In the genomic region with DNA sequence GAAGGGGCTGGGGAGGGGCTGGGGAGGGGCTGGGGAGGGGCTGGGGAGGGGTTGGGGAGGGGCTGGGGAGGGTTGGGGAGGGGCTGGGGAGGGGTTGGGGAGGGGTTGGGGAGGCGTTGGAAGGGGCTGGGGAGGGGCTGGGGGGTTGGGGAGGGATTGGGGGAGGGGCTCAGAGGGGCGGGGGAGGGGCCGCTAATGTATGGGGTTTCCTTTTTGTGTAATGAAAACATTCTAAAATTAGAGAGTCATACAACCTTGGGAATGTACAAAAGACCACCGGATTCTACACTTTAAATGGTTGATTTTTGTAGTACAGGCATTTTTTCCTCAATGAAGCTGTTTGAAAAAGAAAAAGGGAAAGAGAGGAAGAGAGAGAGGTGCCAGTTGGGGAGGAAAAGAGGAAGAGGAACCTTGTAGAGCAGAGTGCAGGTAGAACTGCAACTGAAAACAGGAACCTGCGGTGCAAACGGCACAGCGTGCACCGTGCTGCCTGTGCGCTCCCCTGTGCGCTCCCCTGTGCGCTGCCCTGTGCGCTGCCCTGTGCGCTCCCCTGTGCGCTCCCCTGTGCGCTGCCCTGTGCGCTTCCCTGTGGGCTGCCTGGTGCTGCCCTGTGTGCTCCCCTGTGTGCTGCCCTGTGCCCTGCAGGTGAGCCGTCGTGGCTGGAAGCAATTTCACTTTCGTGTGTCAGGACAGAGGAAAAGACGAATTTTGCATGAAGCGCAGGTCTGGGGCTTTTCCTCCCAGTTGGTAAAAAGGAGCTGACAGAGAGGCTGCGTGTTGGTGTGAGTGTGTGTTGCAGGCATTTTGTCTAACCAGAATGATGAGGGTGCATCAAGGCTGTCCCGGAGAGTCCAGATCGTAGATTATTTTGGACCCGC, we compare ENCODE assay signal across 9 cellular contexts. TPM values are rescaled to one million over a fixed set of nuclear protein-coding genes. Genes with fewer than 3 reads are reported as not detected.
DNase-seq lines count a peak whose midpoint lies in the region; ATAC-seq and TF ChIP-seq lines count a peak whose summit lies in the region.
"Had no signal": no experiment of that assay in that cellular context is flagged by ENCODE, and none has a peak within 500 bp of the region (broad histone marks: within the 10 kb centered on the region; RNA-seq: fewer than 3 reads in every experiment).

No MANE protein-coding gene starts in this region.

- ATAC-seq in HG03378 (IDR thresholded peaks at IDR 0.05; ENCODE audit: unreplicated experiment) (peak; percentile 76), HG02840 (IDR thresholded peaks at IDR 0.05; ENCODE audit: low FRiP score, unreplicated experiment) (no peak)

- no peaks in the 10 kb centered on the region for H3K9me3 Mint-ChIP-seq in activated CD4-positive, alpha-beta T cell treated with anti-CD3 and anti-CD28 coated beads, Interleukin-2, amount 10 ng/mL, durations not matched to agents 24 days and 14 days
- H3K9me3 Mint-ChIP-seq in activated T-helper 1 cell treated with anti-CD3 and anti-CD28 coated beads, Interleukin-12 subunit alpha, Interleukin-12 subunit beta, Interleukin-2, Interleukin-4 antibody, amounts not matched to agents 30 ng/mL and 10 ng/mL and 1 ng/mL, durations not matched to agents 14 hours and 24 hours and 36 hours, result peaks cover 3% of the 10 kb centered on the region

- peaks cover 2% of the 10 kb centered on the region for H3K4me1 ChIP-seq in osteoblast (ENCODE audit: insufficient read depth, low read length)

- H3K27me3 Mint-ChIP-seq in activated CD4-positive, alpha-beta T cell treated with anti-CD3 and anti-CD28 coated beads, Interleukin-2, amount 10 ng/mL, durations not matched to agents 24 days and 14 days, result peaks cover 27% of the 10 kb centered on the region
- H3K27me3 Mint-ChIP-seq in activated T-helper 1 cell treated with anti-CD3 and anti-CD28 coated beads, Interleukin-12 subunit alpha, Interleukin-12 subunit beta, Interleukin-2, Interleukin-4 antibody, amounts not matched to agents 30 ng/mL and 10 ng/mL and 1 ng/mL, durations not matched to agents 14 hours and 24 hours and 36 hours (ENCODE audit: insufficient read depth), result peaks cover 26% of the 10 kb centered on the region

- intact Hi-C loops in activated CD4-positive, alpha-beta T cell treated with anti-CD3 and anti-CD28 coated beads, Interleukin-2, amount 10 ng/mL, durations not matched to agents 24 days and 14 days (cut with micrococcal nuclease), result no loop called here
- intact Hi-C loops in activated T-helper 1 cell treated with anti-CD3 and anti-CD28 coated beads, Interleukin-12 subunit alpha, Interleukin-12 subunit beta, Interleukin-2, Interleukin-4 antibody, amounts not matched to agents 30 ng/mL and 10 ng/mL and 1 ng/mL, durations not matched to agents 14 hours and 24 hours and 36 hours (cut with micrococcal nuclease), result loop anchor here (5.0 kb wide), 1 partner anchor 33 kb away; no protein-coding TSS in a partner anchor

- H3K27ac ChIP-seq in osteoblast (ENCODE audit: low read depth, low read length), result no peak overlapping the region
- H3K27ac ChIP-seq: SK-N-MC had no signal

- H3K4me2 ChIP-seq in osteoblast (ENCODE audit: insufficient read depth, low read length), result no peak overlapping the region

- no peak overlapping the region for H3K27ac Mint-ChIP-seq in activated CD4-positive, alpha-beta T cell treated with anti-CD3 and anti-CD28 coated beads, Interleukin-2, amount 10 ng/mL, durations not matched to agents 24 days and 14 days
- no peak overlapping the region for H3K27ac Mint-ChIP-seq in activated T-helper 1 cell treated with anti-CD3 and anti-CD28 coated beads, Interleukin-12 subunit alpha, Interleukin-12 subunit beta, Interleukin-2, Interleukin-4 antibody, amounts not matched to agents 30 ng/mL and 10 ng/mL and 1 ng/mL, durations not matched to agents 14 hours and 24 hours and 36 hours

- no peak for TF ChIP-seq CTCF in osteoblast (IDR thresholded peaks at IDR 0.05; ENCODE audit: extremely low read depth, low read depth, low read length)

- H3K9me3 ChIP-seq in osteoblast (ENCODE audit: low read depth, low read length), result no peaks in the 10 kb centered on the region

- H3K36me3 Mint-ChIP-seq in activated CD4-positive, alpha-beta T cell treated with anti-CD3 and anti-CD28 coated beads, Interleukin-2, amount 10 ng/mL, durations not matched to agents 24 days and 14 days (ENCODE audit: low read depth), result no peaks in the 10 kb centered on the region
- H3K36me3 Mint-ChIP-seq in activated T-helper 1 cell treated with anti-CD3 and anti-CD28 coated beads, Interleukin-12 subunit alpha, Interleukin-12 subunit beta, Interleukin-2, Interleukin-4 antibody, amounts not matched to agents 30 ng/mL and 10 ng/mL and 1 ng/mL, durations not matched to agents 14 hours and 24 hours and 36 hours (ENCODE audit: low read depth), result no peaks in the 10 kb centered on the region

- no peaks in the 10 kb centered on the region for H3K79me2 ChIP-seq in osteoblast (ENCODE audit: insufficient read depth, low read length)

- H3K4me3 ChIP-seq in osteoblast (ENCODE audit: insufficient read depth, low read length), result no peak overlapping the region
- H3K4me3 ChIP-seq: SK-N-MC had no signal

- no peak overlapping the region for H2AFZ ChIP-seq in osteoblast (ENCODE audit: low read length)

- DNase-seq in activated CD4-positive, alpha-beta T cell treated with anti-CD3 and anti-CD28 coated beads, Interleukin-2, amount 10 ng/mL, durations not matched to agents 24 days and 14 days, result peak; percentile 69
- no peak for DNase-seq in activated CD4-positive, alpha-beta T cell treated with anti-CD3 and anti-CD28 coated beads for 4 hours
- DNase-seq in activated T-helper 1 cell treated with anti-CD3 and anti-CD28 coated beads, Interleukin-12 subunit alpha, Interleukin-12 subunit beta, Interleukin-2, Interleukin-4 antibody, amounts not matched to agents 30 ng/mL and 10 ng/mL and 1 ng/mL, durations not matched to agents 14 hours and 24 hours and 36 hours (ENCODE audit: low spot score), result no peak
- peak; percentile 89 for DNase-seq in osteoblast (ENCODE audit: insufficient read length, low spot score, missing footprints)
- no peak for DNase-seq in 8988T
- DNase-seq in NCI-H2227 (lab: John Stamatoyannopoulos, UW; ENCODE audit: unreplicated experiment), result no peak

- H4K20me1 ChIP-seq in osteoblast (ENCODE audit: insufficient read depth, low read length), result no peaks in the 10 kb centered on the region

- H3K27me3 ChIP-seq in osteoblast (ENCODE audit: insufficient read depth, low read length), result peaks cover 16% of the 10 kb centered on the region

- H3K4me1 Mint-ChIP-seq in activated CD4-positive, alpha-beta T cell treated with anti-CD3 and anti-CD28 coated beads, Interleukin-2, amount 10 ng/mL, durations not matched to agents 24 days and 14 days, result peaks cover 13% of the 10 kb centered on the region
- peaks cover 25% of the 10 kb centered on the region for H3K4me1 Mint-ChIP-seq in activated T-helper 1 cell treated with anti-CD3 and anti-CD28 coated beads, Interleukin-12 subunit alpha, Interleukin-12 subunit beta, Interleukin-2, Interleukin-4 antibody, amounts not matched to agents 30 ng/mL and 10 ng/mL and 1 ng/mL, durations not matched to agents 14 hours and 24 hours and 36 hours (ENCODE audit: low read depth)

- H3K36me3 ChIP-seq in osteoblast (ENCODE audit: insufficient read depth, low read length), result no peaks in the 10 kb centered on the region

- peak overlapping the region; percentile 51 for H3K4me3 Mint-ChIP-seq in activated CD4-positive, alpha-beta T cell treated with anti-CD3 and anti-CD28 coated beads, Interleukin-2, amount 10 ng/mL, durations not matched to agents 24 days and 14 days
- peak overlapping the region; percentile 66 for H3K4me3 Mint-ChIP-seq in activated T-helper 1 cell treated with anti-CD3 and anti-CD28 coated beads, Interleukin-12 subunit alpha, Interleukin-12 subunit beta, Interleukin-2, Interleukin-4 antibody, amounts not matched to agents 30 ng/mL and 10 ng/mL and 1 ng/mL, durations not matched to agents 14 hours and 24 hours and 36 hours

RNA-seq across cellular contexts. Expression of a gene that starts 40.8 kb away (rescaled TPM):
- total RNA-seq in activated CD4-positive, alpha-beta T cell treated with anti-CD3 and anti-CD28 coated beads, Interleukin-2, amount 10 ng/mL, durations not matched to agents 24 days and 14 days, result 19.6 and 22.3 TPM in 2 replicates
- total RNA-seq in activated T-helper 1 cell treated with anti-CD3 and anti-CD28 coated beads, Interleukin-12 subunit alpha, Interleukin-12 subunit beta, Interleukin-2, Interleukin-4 antibody, amounts not matched to agents 30 ng/mL and 10 ng/mL and 1 ng/mL, durations not matched to agents 14 hours and 24 hours and 36 hours, result 31.1 and 31.4 TPM in 2 replicates
- total RNA-seq in osteoblast, result 137 and 140 TPM in 2 replicates

Comparison
In these comparisons a context has a peak if more than half of its experiments do, and no peak if none do; other contexts are left out.
1. DNase-seq: peak in activated CD4-positive, alpha-beta T cell treated with anti-CD3 and anti-CD28 coated beads, Interleukin-2, amount 10 ng/mL, durations not matched to agents 24 days and 14 days (single experiment) and osteoblast (single experiment); none in activated CD4-positive, alpha-beta T cell treated with anti-CD3 and anti-CD28 coated beads for 4 hours (0 of 2), activated T-helper 1 cell treated with anti-CD3 and anti-CD28 coated beads, Interleukin-12 subunit alpha, Interleukin-12 subunit beta, Interleukin-2, Interleukin-4 antibody, amounts not matched to agents 30 ng/mL and 10 ng/mL and 1 ng/mL, durations not matched to agents 14 hours and 24 hours and 36 hours (single experiment), 8988T (single experiment) and NCI-H2227 (single experiment).